In the genomic region with DNA sequence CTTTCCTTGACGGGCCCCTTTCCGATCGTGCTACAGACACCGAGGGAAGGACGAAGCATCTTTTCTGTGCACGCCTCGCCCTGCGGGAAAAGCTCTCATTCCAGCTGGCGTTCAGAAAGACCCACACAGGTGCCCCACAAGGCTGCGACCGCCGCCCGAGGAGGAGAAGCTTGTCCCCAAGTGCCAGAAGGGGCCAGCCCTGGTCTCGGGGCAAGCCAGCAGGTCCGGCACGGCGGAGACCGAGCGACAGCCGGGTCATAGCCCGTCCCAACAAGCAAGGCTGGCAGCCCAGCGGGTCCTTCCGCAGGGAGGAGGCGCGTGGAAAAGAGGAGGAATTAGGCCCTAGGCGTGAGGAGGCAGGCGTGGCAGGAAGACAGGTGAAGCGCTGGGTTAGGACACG, we compare ENCODE assay signal across 18 cellular contexts.
A peak's percentile ranks its signal among the peaks of the same experiment; 100 is the strongest.
DNase-seq lines count a peak whose midpoint lies in the region; ATAC-seq and TF ChIP-seq lines count a peak whose summit lies in the region.
"Had no signal": no experiment of that assay in that cellular context is flagged by ENCODE, and none has a peak within 500 bp of the region (broad histone marks: within the 10 kb centered on the region; RNA-seq: fewer than 3 reads in every experiment).

No MANE protein-coding gene starts in this region.

- H3K27me3 ChIP-seq in RWPE2 (ENCODE audit: insufficient read depth, poor library complexity, severe bottlenecking) (no peaks in the 10 kb centered on the region), sigmoid colon (no peaks in the 10 kb centered on the region), PC-9 (ENCODE audit: insufficient read depth, low read depth) (no peaks in the 10 kb centered on the region)
- H3K27me3 ChIP-seq: BE2C had no signal

- no peak for TF ChIP-seq POLR2A in sigmoid colon (IDR thresholded peaks at IDR 0.05)

- H3K36me3 Mint-ChIP-seq in Calu3 (ENCODE audit: insufficient read depth, unreplicated experiment) (peaks cover 96% of the 10 kb centered on the region), immature natural killer cell (peaks cover 10 to 40% (median 13%) of the 10 kb centered on the region in 3 donors)

- CTCF ChIA-PET in Calu3 (lab: Charles Lee) = no interaction called here
- CTCF ChIA-PET in PC-9 (lab: Charles Lee) = no interaction called here

- ATAC-seq in RWPE2 (ENCODE audit: low read depth) (no peak), HG02759 (IDR thresholded peaks at IDR 0.05; ENCODE audit: unreplicated experiment) (no peak)
- ATAC-seq: A549 had no signal

- H3K4me1 ChIP-seq in RWPE2 (ENCODE audit: insufficient read depth, poor library complexity, severe bottlenecking) (no peaks in the 10 kb centered on the region), sigmoid colon (peaks cover 0 to 85% (median 76%) of the 10 kb centered on the region in 4 donors), PC-9 (replicated peaks; ENCODE audit: insufficient read depth) (no peaks in the 10 kb centered on the region)
- H3K4me1 ChIP-seq: A549, BE2C had no signal

- H4K20me1 ChIP-seq in PC-9 (ENCODE audit: insufficient read depth) = peaks cover 70% of the 10 kb centered on the region

- BruUV-seq in Calu3 (replicated peaks; lab: Mats Ljungman, UMichigan) (no TSS peak), PC-9 (replicated peaks; lab: Mats Ljungman, UMichigan) (no TSS peak)

- TF ChIP-seq EP300 in sigmoid colon (IDR thresholded peaks at IDR 0.05) = no peak

- H3K27ac Mint-ChIP-seq in Calu3 (ENCODE audit: unreplicated experiment) (peak overlapping the region; percentile 34), immature natural killer cell (peak overlapping the region; percentile 55 to 88 (median 76))
- H3K27ac Mint-ChIP-seq: IgD-negative memory B cell had no signal

- POLR2A ChIA-PET in PC-9 (lab: Charles Lee; ENCODE audit: unreplicated experiment) = no interaction called here

- intact Hi-C loops in Calu3 (cut with micrococcal nuclease; ENCODE audit: unreplicated experiment) = no loop called here
- intact Hi-C loops in sigmoid colon (cut with DNase I) = no loop called here
- intact Hi-C loops in PC-9 (cut with micrococcal nuclease; ENCODE audit: unreplicated experiment) = no loop called here

- H3K27me3 Mint-ChIP-seq in Calu3 (ENCODE audit: unreplicated experiment) = no peaks in the 10 kb centered on the region
- peaks cover 4 to 9% (median 6%) of the 10 kb centered on the region in 3 donors for H3K27me3 Mint-ChIP-seq in immature natural killer cell (ENCODE audit: low read depth in 3 of 3)
- H3K27me3 Mint-ChIP-seq: IgD-negative memory B cell had no signal

- TF ChIP-seq CTCF in Calu3 (IDR thresholded peaks at IDR 0.05; ENCODE audit: unreplicated experiment) (no peak), RWPE2 (IDR thresholded peaks at IDR 0.05; ENCODE audit: poor library complexity, severe bottlenecking) (no peak), sigmoid colon (IDR thresholded peaks at IDR 0.05) (no peak), PC-9 (conservative IDR thresholded peaks at IDR 0.05) (no peak)

- no peak overlapping the region for H3K4me2 ChIP-seq in PC-9
- H3K4me2 ChIP-seq: A549 had no signal

- no peaks in the 10 kb centered on the region for H3K9me2 ChIP-seq in PC-9 (ENCODE audit: insufficient read depth)

- no peak for DNase-seq in Calu3
- peak; percentile 59 for DNase-seq in RWPE2 (ENCODE audit: low spot score)
- no peak for DNase-seq in immature natural killer cell
- DNase-seq in sigmoid colon = no peak
- no peak for DNase-seq in PC-9
- no peak for DNase-seq in HUDEP-2 (lab: John Stamatoyannopoulos, UW; ENCODE audit: unreplicated experiment in 76 of 76)
- DNase-seq: BE2C, DMS 273 treated with DMSO at 0.1 percent for 48 hours, DMS79 treated with DMSO at 0.1 percent for 48 hours, NCI-H1105, NCI-H2029 treated with DMSO at 0.1 percent for 48 hours, NCI-H226, NCI-H510A treated with DMSO at 0.1 percent for 48 hours, NCI-H774, Right ventricle myocardium superior had no signal

- no peaks in the 10 kb centered on the region for H3K9me3 ChIP-seq in RWPE2 (ENCODE audit: severe bottlenecking)
- H3K9me3 ChIP-seq in sigmoid colon = no peaks in the 10 kb centered on the region
- no peaks in the 10 kb centered on the region for H3K9me3 ChIP-seq in PC-9 (ENCODE audit: insufficient read depth, low read depth)
- H3K9me3 ChIP-seq: A549, BE2C had no signal

- H3K4me3 Mint-ChIP-seq in Calu3 (ENCODE audit: low read depth, unreplicated experiment) (no peak overlapping the region), immature natural killer cell (peak overlapping the region; percentile 56 to 74 (median 67))

- peaks cover 98% of the 10 kb centered on the region for H3K36me3 ChIP-seq in RWPE2 (ENCODE audit: low read depth)
- H3K36me3 ChIP-seq in sigmoid colon = peaks cover 26 to 77% (median 54%) of the 10 kb centered on the region in 4 donors
- peaks cover 40% of the 10 kb centered on the region for H3K36me3 ChIP-seq in PC-9 (ENCODE audit: low read depth)

- H3F3A ChIP-seq in PC-9 (ENCODE audit: insufficient read depth, low read depth) = peaks cover 20% of the 10 kb centered on the region; the same call in 1 of the 2 replicates

- 90 to 96% methylated on average over 29 of the region's 29 CpGs for WGBS in sigmoid colon, 2 donors

- peaks cover 33% of the 10 kb centered on the region for H3K79me2 ChIP-seq in PC-9 (ENCODE audit: low read depth)

- H3K4me1 Mint-ChIP-seq in Calu3 (ENCODE audit: low read depth, unreplicated experiment) = no peaks in the 10 kb centered on the region
- peaks cover 66 to 72% of the 10 kb centered on the region in 2 donors for H3K4me1 Mint-ChIP-seq in immature natural killer cell

- H3K27ac ChIP-seq in RWPE2 (ENCODE audit: poor library complexity, severe bottlenecking) (no peak overlapping the region), sigmoid colon (peak overlapping the region; percentile 5 to 85 (median 78)), PC-9 (no peak overlapping the region)
- H3K27ac ChIP-seq: A549 had no signal

- no peak overlapping the region for H3K4me3 ChIP-seq in RWPE2 (ENCODE audit: severe bottlenecking)
- no peak overlapping the region for H3K4me3 ChIP-seq in sigmoid colon
- H3K4me3 ChIP-seq in PC-9 = no peak overlapping the region
- H3K4me3 ChIP-seq: A549 had no signal

- no peak overlapping the region for H2AFZ ChIP-seq in PC-9

- no peaks in the 10 kb centered on the region for H3K9me3 Mint-ChIP-seq in Calu3 (ENCODE audit: low read depth, unreplicated experiment)
- H3K9me3 Mint-ChIP-seq in immature natural killer cell = no peaks in the 10 kb centered on the region
- H3K9me3 Mint-ChIP-seq: IgD-negative memory B cell had no signal

Comparison
In these comparisons a context has a peak if more than half of its experiments do, and no peak if none do; other contexts are left out.
1. H3K27ac ChIP-seq: peak in sigmoid colon (4 of 4); none in RWPE2 (single experiment) and PC-9 (single experiment).